In the genomic region with DNA sequence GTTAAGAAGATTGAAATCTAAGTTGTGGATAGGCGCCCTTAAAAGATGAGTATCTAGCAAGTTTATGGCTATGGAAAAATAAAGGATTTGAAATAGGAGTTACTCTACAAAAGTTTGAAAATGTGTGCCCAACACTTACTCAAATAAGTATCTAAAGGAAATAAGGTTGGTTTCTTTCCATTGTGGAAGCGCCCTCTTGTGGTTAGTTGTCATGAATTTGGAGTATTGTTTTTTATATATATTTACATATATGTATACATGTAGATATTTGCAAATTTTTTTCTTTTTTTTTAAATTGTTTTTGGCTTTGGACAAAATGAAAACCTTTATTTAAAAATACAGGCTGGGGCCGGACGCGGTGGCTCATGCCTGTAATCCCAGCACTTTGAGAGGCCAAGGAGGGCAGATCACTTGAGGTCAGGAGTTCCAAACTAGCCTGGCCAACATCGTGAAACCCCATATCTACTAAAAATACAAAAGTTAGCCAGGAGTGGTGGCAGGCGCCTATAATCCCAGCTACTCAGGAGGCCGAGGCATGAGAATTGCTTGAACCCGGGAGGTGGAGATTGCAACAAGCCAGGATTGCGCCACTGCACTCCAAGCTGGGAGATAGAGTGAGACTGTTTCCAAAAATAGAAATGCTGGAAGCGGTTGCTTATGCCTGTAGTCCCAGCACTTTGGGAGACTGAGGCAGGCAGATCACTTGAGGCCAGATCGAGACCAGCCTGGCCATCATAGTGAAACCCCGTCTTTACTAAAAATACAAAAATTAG, we compare ENCODE assay signal across 8 cellular contexts. TPM values are rescaled to one million over a fixed set of nuclear protein-coding genes. Genes with fewer than 3 reads are reported as not detected.
DNase-seq lines count a peak whose midpoint lies in the region; ATAC-seq, FAIRE-seq and TF ChIP-seq lines count a peak whose summit lies in the region.

No MANE protein-coding gene starts in this region.

- no peak overlapping the region for H3K4ac ChIP-seq in H1 (replicated peaks; ENCODE audit: insufficient read length, low read depth, low read length)

- H3K4me1 ChIP-seq in Loucy (ENCODE audit: insufficient read depth, low read length, poor library complexity, severe bottlenecking) (no peaks in the 10 kb centered on the region), H1 (replicated peaks in 1 of 4; ENCODE audit: control insufficient read depth in 3 of 4, insufficient read depth in 4 of 4, low read length in 3 of 4) (no peaks in the 10 kb centered on the region)

- H3K4me3 Mint-ChIP-seq in T-helper 1 cell treated with Interleukin-12 subunit alpha and Interleukin-12 subunit beta and Interleukin-4 antibody, amounts not matched to agents 30 μg/mL and 1 μg/mL, for 36 hours = no peak overlapping the region

- H4K20me1 ChIP-seq in Loucy (ENCODE audit: insufficient read depth, low read length, poor library complexity, severe bottlenecking) = no peaks in the 10 kb centered on the region
- no peaks in the 10 kb centered on the region for H4K20me1 ChIP-seq in H1 (replicated peaks in 1 of 2; ENCODE audit: control insufficient read depth in 1 of 2, insufficient read depth in 2 of 2, low read length in 2 of 2)

- H4K5ac ChIP-seq in H1 (ENCODE audit: insufficient read length, low read depth, low read length) = no peak overlapping the region

- H3K9me3 ChIP-seq in Loucy (ENCODE audit: insufficient read depth, low read depth, low read length) (no peaks in the 10 kb centered on the region), H1 (ENCODE audit: insufficient read depth in 2 of 2, low read depth in 1 of 2, low read length in 1 of 2) (no peaks in the 10 kb centered on the region)

- no peak overlapping the region for H4K8ac ChIP-seq in H1 (ENCODE audit: extremely low read depth, insufficient read depth, low read length)

- H3K79me1 ChIP-seq in H1 (ENCODE audit: low read depth, low read length) = no peaks in the 10 kb centered on the region

- H2BK5ac ChIP-seq in H1 (ENCODE audit: low read depth, low read length) = no peak overlapping the region

- peak overlapping the region; percentile 20 for H3K27ac Mint-ChIP-seq in T-helper 1 cell treated with Interleukin-12 subunit alpha and Interleukin-12 subunit beta and Interleukin-4 antibody, amounts not matched to agents 30 μg/mL and 1 μg/mL, for 36 hours

- peak; percentile 68 for TF ChIP-seq CTCF in Loucy (conservative IDR thresholded peaks at IDR 0.05; ENCODE audit: low read length)
- TF ChIP-seq CTCF in H1 (IDR thresholded peaks at IDR 0.05; ENCODE audit: control extremely low read depth in 1 of 3, insufficient read depth in 1 of 3, low read depth in 1 of 3, low read length in 3 of 3) = peak in 2 of 3 experiments; percentile 10 to 25; a peak in 2 of 4 replicates

- TF ChIP-seq RAD21 in H1 (IDR thresholded peaks at IDR 0.05 in 1 of 2, conservative IDR thresholded peaks at IDR 0.05 in 1 of 2; ENCODE audit: low read depth in 2 of 2, low read length in 2 of 2) = no peak; a peak in 2 of 4 replicates

- H2AFZ ChIP-seq in Loucy (ENCODE audit: low read length) (no peak overlapping the region), H1 (ENCODE audit: low read length) (no peak overlapping the region)

- peaks cover 2% of the 10 kb centered on the region for H3K36me3 Mint-ChIP-seq in T-helper 1 cell treated with Interleukin-12 subunit alpha and Interleukin-12 subunit beta and Interleukin-4 antibody, amounts not matched to agents 30 μg/mL and 1 μg/mL, for 36 hours (ENCODE audit: low read depth)

- H3K4me3 ChIP-seq in Loucy (ENCODE audit: low read length, poor library complexity, severe bottlenecking) (no peak overlapping the region), H1 (ENCODE audit: extremely low read depth in 1 of 4, insufficient read depth in 2 of 4, low read depth in 3 of 4, low read length in 4 of 4) (no peak overlapping the region)

- no peaks in the 10 kb centered on the region for H3K23me2 ChIP-seq in H1 (ENCODE audit: low read depth, low read length)

- H2BK20ac ChIP-seq in H1 (ENCODE audit: low read length) = no peak overlapping the region

- no peak overlapping the region for H4K91ac ChIP-seq in H1 (replicated peaks; ENCODE audit: insufficient read length, low read length)

- H3K9me3 Mint-ChIP-seq in T-helper 1 cell treated with Interleukin-12 subunit alpha and Interleukin-12 subunit beta and Interleukin-4 antibody, amounts not matched to agents 30 μg/mL and 1 μg/mL, for 36 hours = no peaks in the 10 kb centered on the region

- H3K9me2 ChIP-seq in Loucy (replicated peaks; ENCODE audit: low read depth, low read length) = no peaks in the 10 kb centered on the region

- H3F3A ChIP-seq in Loucy (ENCODE audit: low read depth) = no peaks in the 10 kb centered on the region

- H3K56ac ChIP-seq in H1 (replicated peaks; ENCODE audit: insufficient read length, low read depth, low read length) = no peak overlapping the region

- WGBS in H1 (ENCODE audit: extremely low coverage in 1 of 2, insufficient coverage in 1 of 2, insufficient read length in 1 of 2, insufficient replicate concordance in 2 of 2, low coverage in 1 of 2, low lambda C conversion rate in 2 of 2, missing lambda C conversion rate in 1 of 2), 2 experiments = 82% methylated on average over 13 of the region's 13 CpGs; no CpG with 5 or more reads in 1 of the 2 experiments

- no peak overlapping the region for H3K23ac ChIP-seq in H1 (ENCODE audit: insufficient read length)

- H3K36me3 ChIP-seq in Loucy (ENCODE audit: insufficient read depth, low read length) (peaks cover 14% of the 10 kb centered on the region), H1 (ENCODE audit: control insufficient read depth in 2 of 4, insufficient read depth in 4 of 4, low read length in 3 of 4) (peaks cover 0 to 3% (median 1%) of the 10 kb centered on the region in 4 experiments; a peak in 2 of 8 replicates)

- POLR2A ChIA-PET in H1 (lab: Charles Lee; ENCODE audit: partially characterized antibody) = no interaction called here

- peak; percentile 41 for DNase-seq in activated CD4-positive, CD25-positive, alpha-beta regulatory T cell treated with anti-CD3 and anti-CD28 coated beads, Interleukin-2, amount 50 U/mL, for 16 hours (ENCODE audit: low read depth, low spot score)
- no peak for DNase-seq in activated CD4-positive, CD25-positive, alpha-beta regulatory T cell treated with anti-CD3 and anti-CD28 coated beads, Interleukin-2, amount 50 U/mL, for 72 hours
- DNase-seq in H1 (ENCODE audit: low read depth in 1 of 2, low spot score in 2 of 2) = no peak
- DNase-seq in myocyte (ENCODE audit: low read depth) = peak; percentile 72

- CTCF ChIA-PET in H1 (lab: Charles Lee; ENCODE audit: partially characterized antibody) = interaction anchor here (0.7 to 6.4 kb wide), 18 partner anchors 9 to 441 kb away, joined by 3 to 65 read pairs (median 4); no protein-coding TSS in a partner anchor

- no peaks in the 10 kb centered on the region for H3K27me3 ChIP-seq in Loucy (ENCODE audit: insufficient read depth, low read length, poor library complexity, severe bottlenecking)
- H3K27me3 ChIP-seq in H1 (replicated peaks in 1 of 4; ENCODE audit: control insufficient read depth in 3 of 4, extremely low read depth in 1 of 4, insufficient read depth in 3 of 4, low read length in 3 of 4) = no peaks in the 10 kb centered on the region

- no peaks in the 10 kb centered on the region for H3K79me2 ChIP-seq in Loucy (ENCODE audit: insufficient read depth, low read length)
- H3K79me2 ChIP-seq in H1 (ENCODE audit: control insufficient read depth in 1 of 2, insufficient read depth in 2 of 2, low read length in 2 of 2) = no peaks in the 10 kb centered on the region

- no peak overlapping the region for H2BK120ac ChIP-seq in H1 (replicated peaks; ENCODE audit: low read depth, low read length)

- no peak overlapping the region for H2BK15ac ChIP-seq in H1 (ENCODE audit: low read length)

- no peaks in the 10 kb centered on the region for H3K4me1 Mint-ChIP-seq in T-helper 1 cell treated with Interleukin-12 subunit alpha and Interleukin-12 subunit beta and Interleukin-4 antibody, amounts not matched to agents 30 μg/mL and 1 μg/mL, for 36 hours (ENCODE audit: low read depth)

- H3K18ac ChIP-seq in H1 (ENCODE audit: extremely low read depth, low read length) = no peak overlapping the region

- ATAC-seq in GM18498 (IDR thresholded peaks at IDR 0.05; ENCODE audit: unreplicated experiment) (no peak), GM21528 (IDR thresholded peaks at IDR 0.05; ENCODE audit: low FRiP score, unreplicated experiment) (no peak)

- H3K4me2 ChIP-seq in Loucy (ENCODE audit: low read depth, low read length, poor library complexity, severe bottlenecking) (no peak overlapping the region), H1 (ENCODE audit: insufficient read depth in 1 of 2, low read depth in 2 of 2, low read length in 2 of 2) (no peak overlapping the region)

- FAIRE-seq in H1 (lab: Jason Lieb, UNC) = no peak

- H2BK12ac ChIP-seq in H1 (ENCODE audit: low read depth, low read length) = no peak overlapping the region

- H2AK5ac ChIP-seq in H1 (ENCODE audit: low read depth, low read length) = no peak overlapping the region

- no peak for TF ChIP-seq EP300 in H1 (IDR thresholded peaks at IDR 0.05; ENCODE audit: borderline replicate concordance in 1 of 2, low read depth in 2 of 2, low read length in 2 of 2)

- H3K14ac ChIP-seq in H1 (ENCODE audit: insufficient read length) = no peak overlapping the region

- no peak overlapping the region for H3K27ac ChIP-seq in H1 (ENCODE audit: low read depth, low read length)

- H3K9ac ChIP-seq in Loucy (ENCODE audit: low read depth, low read length, poor library complexity, severe bottlenecking) (no peak overlapping the region), H1 (replicated peaks in 1 of 4; ENCODE audit: extremely low read depth in 1 of 4, low read depth in 3 of 4, low read length in 3 of 4) (no peak overlapping the region)

- no peaks in the 10 kb centered on the region for H3K27me3 Mint-ChIP-seq in T-helper 1 cell treated with Interleukin-12 subunit alpha and Interleukin-12 subunit beta and Interleukin-4 antibody, amounts not matched to agents 30 μg/mL and 1 μg/mL, for 36 hours (ENCODE audit: low read depth)

- no peak for TF ChIP-seq POLR2A in H1 (IDR thresholded peaks at IDR 0.05; ENCODE audit: control extremely low read depth in 1 of 2, low read depth in 2 of 2, low read length in 2 of 2)

RNA-seq across cellular contexts. Expression of gene VPS4A, which starts 24.0 kb away (rescaled TPM):
- total RNA-seq in H1 (2021; fragmentation: NEBNext Ultra II Directional; extraction: Animal tissue kit (Norgen Biotek cat#: 25700)) = 24.1 and 26.6 TPM in 2 replicates
- polyA plus RNA-seq in H1 (2011; rRNA removed) = 14.1 and 19.0 TPM in 2 replicates
- 17.5 TPM for polyA plus RNA-seq in H1 (2011; cell fraction: cytosol; rRNA removed)
- polyA plus RNA-seq in H1 (2011; cell fraction: nucleus; rRNA removed) = 44.3 TPM
- 40.5 to 48.2 TPM (median 43.7 TPM) in 4 replicates for polyA plus RNA-seq in H1 (2012, experiment 1 of 2)
- 35.4 TPM for polyA plus RNA-seq in H1 (2012, experiment 2 of 2)
- polyA plus RNA-seq in H1 (2013, experiment 1 of 2) = 29.0 TPM
- 28.7 TPM for polyA plus RNA-seq in H1 (2013, experiment 2 of 2)
- polyA minus RNA-seq in H1 (2011; rRNA and poly(A)+ RNA removed) = 10.6 and 15.4 TPM in 2 replicates
- polyA minus RNA-seq in H1 (2011; cell fraction: cytosol; rRNA and poly(A)+ RNA removed) = 7.6 TPM
- polyA minus RNA-seq in H1 (2011; cell fraction: nucleus; rRNA and poly(A)+ RNA removed) = 18.0 TPM
- 32.8 and 33.7 TPM in 2 replicates for total RNA-seq in myocyte
- 47.4 TPM for polyA plus RNA-seq in myocyte (2012)

RNA-seq across cellular contexts. Expression of gene PDF, which starts 43.3 kb away (rescaled TPM):
- 23.6 and 23.9 TPM in 2 replicates for total RNA-seq in H1 (2021; fragmentation: NEBNext Ultra II Directional; extraction: Animal tissue kit (Norgen Biotek cat#: 25700))
- 17.7 and 19.3 TPM in 2 replicates for polyA plus RNA-seq in H1 (2011; rRNA removed)
- 24.1 TPM for polyA plus RNA-seq in H1 (2011; cell fraction: cytosol; rRNA removed)
- polyA plus RNA-seq in H1 (2011; cell fraction: nucleus; rRNA removed) = 14.3 TPM
- 3.7 to 14.4 TPM (median 11.4 TPM) in 4 replicates for polyA plus RNA-seq in H1 (2012, experiment 1 of 2)
- polyA plus RNA-seq in H1 (2012, experiment 2 of 2) = 6.7 TPM
- 14.2 TPM for polyA plus RNA-seq in H1 (2013, experiment 1 of 2)
- 14.9 TPM for polyA plus RNA-seq in H1 (2013, experiment 2 of 2)
- polyA minus RNA-seq in H1 (2011; rRNA and poly(A)+ RNA removed) = 2.4 and 3.7 TPM in 2 replicates
- polyA minus RNA-seq in H1 (2011; cell fraction: cytosol; rRNA and poly(A)+ RNA removed) = 9.5 TPM
- 17.2 TPM for polyA minus RNA-seq in H1 (2011; cell fraction: nucleus; rRNA and poly(A)+ RNA removed)
- total RNA-seq in myocyte = 34.2 and 53.8 TPM in 2 replicates
- polyA plus RNA-seq in myocyte (2012) = 14.9 TPM

RNA-seq across cellular contexts. Expression of gene COG8, which starts 52.2 kb away (rescaled TPM):
- total RNA-seq in H1 (2021; fragmentation: NEBNext Ultra II Directional; extraction: Animal tissue kit (Norgen Biotek cat#: 25700)) = 55.4 and 55.6 TPM in 2 replicates
- 49.1 and 60.9 TPM in 2 replicates for polyA plus RNA-seq in H1 (2011; rRNA removed)
- 51.7 TPM for polyA plus RNA-seq in H1 (2011; cell fraction: cytosol; rRNA removed)
- polyA plus RNA-seq in H1 (2011; cell fraction: nucleus; rRNA removed) = 66.6 TPM
- polyA plus RNA-seq in H1 (2012, experiment 1 of 2) = 32.4 to 36.9 TPM (median 34.4 TPM) in 4 replicates
- 41.0 TPM for polyA plus RNA-seq in H1 (2012, experiment 2 of 2)
- 32.4 TPM for polyA plus RNA-seq in H1 (2013, experiment 1 of 2)
- 29.5 TPM for polyA plus RNA-seq in H1 (2013, experiment 2 of 2)
- 76.0 and 83.9 TPM in 2 replicates for polyA minus RNA-seq in H1 (2011; rRNA and poly(A)+ RNA removed)
- 39.5 TPM for polyA minus RNA-seq in H1 (2011; cell fraction: cytosol; rRNA and poly(A)+ RNA removed)
- 70.1 TPM for polyA minus RNA-seq in H1 (2011; cell fraction: nucleus; rRNA and poly(A)+ RNA removed)
- total RNA-seq in myocyte = 55.0 and 68.6 TPM in 2 replicates
- polyA plus RNA-seq in myocyte (2012) = 35.4 TPM

RNA-seq across cellular contexts. Expression of gene NIP7, which starts 52.4 kb away (rescaled TPM):
- 52.1 and 52.2 TPM in 2 replicates for total RNA-seq in H1 (2021; fragmentation: NEBNext Ultra II Directional; extraction: Animal tissue kit (Norgen Biotek cat#: 25700))
- 10.5 and 14.5 TPM in 2 replicates for polyA plus RNA-seq in H1 (2011; rRNA removed)
- polyA plus RNA-seq in H1 (2011; cell fraction: cytosol; rRNA removed) = 19.2 TPM
- polyA plus RNA-seq in H1 (2011; cell fraction: nucleus; rRNA removed) = 6.5 TPM
- 24.2 to 41.0 TPM (median 29.1 TPM) in 4 replicates for polyA plus RNA-seq in H1 (2012, experiment 1 of 2)
- polyA plus RNA-seq in H1 (2012, experiment 2 of 2) = 7.5 TPM
- polyA plus RNA-seq in H1 (2013, experiment 1 of 2) = 39.7 TPM
- 40.2 TPM for polyA plus RNA-seq in H1 (2013, experiment 2 of 2)
- 17.8 and 26.5 TPM in 2 replicates for polyA minus RNA-seq in H1 (2011; rRNA and poly(A)+ RNA removed)
- 11.9 TPM for polyA minus RNA-seq in H1 (2011; cell fraction: cytosol; rRNA and poly(A)+ RNA removed)
- polyA minus RNA-seq in H1 (2011; cell fraction: nucleus; rRNA and poly(A)+ RNA removed) = 19.7 TPM
- total RNA-seq in myocyte = 20.5 and 22.9 TPM in 2 replicates
- 19.7 TPM for polyA plus RNA-seq in myocyte (2012)

Comparison
In these comparisons a context has a peak if more than half of its experiments do, and no peak if none do; other contexts are left out.
1. DNase-seq: peak in activated CD4-positive, CD25-positive, alpha-beta regulatory T cell treated with anti-CD3 and anti-CD28 coated beads, Interleukin-2, amount 50 U/mL, for 16 hours (single experiment) and myocyte (single experiment); none in activated CD4-positive, CD25-positive, alpha-beta regulatory T cell treated with anti-CD3 and anti-CD28 coated beads, Interleukin-2, amount 50 U/mL, for 72 hours (single experiment) and H1 (0 of 2).